1 cellular context compared by ENCODE assay signal in genomic region chrX:19342331-19342906, GRCh38.
TF ChIP-seq lines count a peak whose summit lies in the region.

No MANE protein-coding gene starts in this region.

TF ChIP-seq in SK-N-SH, 30 proteins besides CTCF, POLR2A, EP300 and RAD21 (continued from another document):
- TF ChIP-seq EZH2phosphoT487 (IDR thresholded peaks at IDR 0.05; ENCODE audit: borderline replicate concordance, low read depth), result no peak
- no peak for TF ChIP-seq USF2 (IDR thresholded peaks at IDR 0.05; ENCODE audit: borderline replicate concordance, low read depth, low read length)
- TF ChIP-seq FOSL2 (IDR thresholded peaks at IDR 0.05; ENCODE audit: borderline replicate concordance, low read depth), result no peak
- TF ChIP-seq RXRA (IDR thresholded peaks at IDR 0.05; ENCODE audit: borderline replicate concordance, low read depth), result no peak
- TF ChIP-seq RCOR1 (IDR thresholded peaks at IDR 0.05; ENCODE audit: low read length), result no peak
- TF ChIP-seq PBX3 (IDR thresholded peaks at IDR 0.05), result no peak
